Comparison of ENCODE assay signal across 9 cellular contexts in genomic region chr15:65612616-65612946, GRCh38. TPM values are rescaled to one million over a fixed set of nuclear protein-coding genes. Genes with fewer than 3 reads are reported as not detected.
DNase-seq lines count a peak whose midpoint lies in the region; ATAC-seq, FAIRE-seq and TF ChIP-seq lines count a peak whose summit lies in the region.
"Had no signal": no experiment of that assay in that cellular context is flagged by ENCODE, and none has a peak within 500 bp of the region (broad histone marks: within the 10 kb centered on the region; RNA-seq: fewer than 3 reads in every experiment).

No MANE protein-coding gene starts in this region.

- H3K4me1 ChIP-seq in PC-3 (ENCODE audit: insufficient read depth, low read length) (peaks cover 16% of the 10 kb centered on the region), esophagus (ENCODE audit: control insufficient read depth in 2 of 2, insufficient read depth in 2 of 2, low read length in 1 of 2) (peaks cover 0 to 3% of the 10 kb centered on the region in 2 donors), gastrocnemius medialis (peaks cover 25 to 29% of the 10 kb centered on the region in 2 donors)

- FAIRE-seq in GM12891 (lab: Jason Lieb, UNC) = peak; percentile 5
- FAIRE-seq: islet of Langerhans had no signal

- H3K9me2 ChIP-seq in PC-3 (replicated peaks; ENCODE audit: low read length) = no peaks in the 10 kb centered on the region

- no peaks in the 10 kb centered on the region for H3K36me3 ChIP-seq in PC-3 (ENCODE audit: low read depth, low read length)
- H3K36me3 ChIP-seq in esophagus (ENCODE audit: control insufficient read depth in 2 of 2, insufficient read depth in 2 of 2, low read length in 1 of 2) = no peaks in the 10 kb centered on the region
- no peaks in the 10 kb centered on the region for H3K36me3 ChIP-seq in gastrocnemius medialis

- H3K4me3 ChIP-seq in PC-3 (ENCODE audit: low read length) (no peak overlapping the region), esophagus (ENCODE audit: low read depth in 1 of 2, low read length in 2 of 2) (no peak overlapping the region), gastrocnemius medialis (no peak overlapping the region)

- no peak for DNase-seq in GM12891 (ENCODE audit: insufficient read length, low spot score)
- DNase-seq in PC-3 = peak; percentile 31
- peak in 1 of 2 donors; percentile 31 for DNase-seq in gastrocnemius medialis
- no peak for DNase-seq in hippocampal formation (lab: John Stamatoyannopoulos, UW)
- no peak for DNase-seq in anterior cingulate cortex (lab: John Stamatoyannopoulos, UW)
- no peak for DNase-seq in left ventricle myocardium superior

- CTCF ChIA-PET in PC-3 (lab: Charles Lee) = interaction anchor here (0.7 kb wide), 1 partner anchor 331 kb away, joined by 3 read pairs; no protein-coding TSS in a partner anchor

- no peaks in the 10 kb centered on the region for H3K27me3 ChIP-seq in PC-3 (ENCODE audit: low read length)
- H3K27me3 ChIP-seq in esophagus (ENCODE audit: control insufficient read depth in 1 of 2, insufficient read depth in 2 of 2, low read length in 2 of 2) = no peaks in the 10 kb centered on the region
- H3K27me3 ChIP-seq in gastrocnemius medialis = no peaks in the 10 kb centered on the region

- TF ChIP-seq POLR2A in GM12891 (IDR thresholded peaks at IDR 0.05; ENCODE audit: low read depth, low read length) (no peak), gastrocnemius medialis (IDR thresholded peaks at IDR 0.05) (no peak)

- no peak overlapping the region for H2AFZ ChIP-seq in PC-3 (ENCODE audit: low read length)

- no peaks in the 10 kb centered on the region for H3F3A ChIP-seq in PC-3 (ENCODE audit: low read length, unreplicated experiment)

- H3K9me3 ChIP-seq in PC-3 (ENCODE audit: low read length) (no peaks in the 10 kb centered on the region), esophagus (ENCODE audit: control insufficient read depth in 2 of 2, insufficient read depth in 1 of 2, low read depth in 1 of 2, low read length in 1 of 2) (no peaks in the 10 kb centered on the region), gastrocnemius medialis (no peaks in the 10 kb centered on the region)

- no TSS peak for BruUV-seq in PC-3 (replicated peaks; lab: Mats Ljungman, UMichigan)

- H3K9ac ChIP-seq in PC-3 (ENCODE audit: low read length) = no peak overlapping the region

- H3K4me2 ChIP-seq in PC-3 (ENCODE audit: low read length) = no peak overlapping the region

- no peak for ATAC-seq in PC-3
- ATAC-seq in gastrocnemius medialis = peak; percentile 13 to 63
- no peak for ATAC-seq in left ventricle myocardium superior
- ATAC-seq in HG03442 (IDR thresholded peaks at IDR 0.05; ENCODE audit: unreplicated experiment) = no peak

- H3K79me2 ChIP-seq in PC-3 (ENCODE audit: low read length) = peaks cover 29% of the 10 kb centered on the region

- in situ Hi-C loops in gastrocnemius medialis (cut with MboI; ENCODE audit: low sequenced_read_pairs in 4 of 4) = no loop called here

- 37 to 47% methylated on average over 2 of the region's 2 CpGs for WGBS in esophagus, 2 donors

- no peak overlapping the region for H3K27ac ChIP-seq in PC-3 (ENCODE audit: low read length)
- H3K27ac ChIP-seq in esophagus (ENCODE audit: low read depth in 2 of 2, low read length in 1 of 2) = peak overlapping the region; percentile 12 to 99
- peak overlapping the region; percentile 89 to 96 (median 95) for H3K27ac ChIP-seq in gastrocnemius medialis

- POLR2A ChIA-PET in PC-3 (lab: Charles Lee; ENCODE audit: unreplicated experiment) = interaction anchor here (0.9 kb wide), 1 partner anchor 242 kb away, joined by 3 read pairs; no protein-coding TSS in a partner anchor

- TF ChIP-seq CTCF in PC-3 (conservative IDR thresholded peaks at IDR 0.05; ENCODE audit: low read depth, low read length) (no peak), gastrocnemius medialis (IDR thresholded peaks at IDR 0.05 in 4 of 5, conservative IDR thresholded peaks at IDR 0.05 in 1 of 5) (no peak)

- intact Hi-C loops in PC-3 (cut with micrococcal nuclease) = no loop called here
- intact Hi-C loops in gastrocnemius medialis (cut with DNase I; ENCODE audit: low total_unique reads) = loop anchor here (5.0 to 10.0 kb wide), 3 partner anchors 180 to 478 kb away; partner anchors contain the start of genes DENND4A, PDCD7 and RNU5B-1
- intact Hi-C loops in left ventricle myocardium superior (cut with micrococcal nuclease) = no loop called here

- H4K20me1 ChIP-seq in PC-3 (ENCODE audit: low read length) = no peaks in the 10 kb centered on the region

TF ChIP-seq in GM12891, 5 proteins besides CTCF, POLR2A, EP300 and RAD21:
- TF ChIP-seq POLR2AphosphoS5 (IDR thresholded peaks at IDR 0.05; ENCODE audit: low read depth, low read length) = no peak
- TF ChIP-seq SPI1 (IDR thresholded peaks at IDR 0.05; ENCODE audit: low read depth, low read length) = no peak
- TF ChIP-seq POU2F2 (IDR thresholded peaks at IDR 0.05; ENCODE audit: low read depth, low read length) = no peak
- TF ChIP-seq PAX5 (IDR thresholded peaks at IDR 0.05; ENCODE audit: insufficient read depth, low read length, severe bottlenecking) = no peak
- TF ChIP-seq TAF1 (IDR thresholded peaks at IDR 0.05; ENCODE audit: low read depth, low read length) = no peak
TF ChIP-seq in GM12891: peak in this region for 0.

RNA-seq across cellular contexts. Expression of gene INTS14, which starts 1.6 kb away (rescaled TPM):
- 25.7 TPM for polyA plus RNA-seq in GM12891 (2012; ENCODE audit: low read depth, missing spikeins)
- total RNA-seq in PC-3 (2014; rRNA removed) = 19.5 and 23.8 TPM in 2 replicates
- polyA plus RNA-seq in esophagus = 10 to 100 TPM in 1 of 2 donors, 1 to 10 TPM in 1; 8.6 to 18.3 TPM
- total RNA-seq in gastrocnemius medialis = 10 to 100 TPM; 11.9 to 20.0 (median 14.8) TPM
- 10.3 TPM for total RNA-seq in left ventricle myocardium superior

RNA-seq across cellular contexts. Expression of gene SLC24A1, which starts 9.2 kb away (rescaled TPM):
- polyA plus RNA-seq in GM12891 (2012; ENCODE audit: low read depth, missing spikeins) = 4.3 TPM
- total RNA-seq in PC-3 (2014; rRNA removed) (3.0 and 3.3 TPM in 2 replicates), gastrocnemius medialis (under 1 TPM; 0.41 to 0.81 (median 0.69) TPM), left ventricle myocardium superior (1.7 TPM)
- polyA plus RNA-seq in esophagus = 1 to 10 TPM; 2.0 to 2.9 TPM

Comparison
In these comparisons a context has a peak if more than half of its experiments do, and no peak if none do; other contexts are left out.
1. ATAC-seq: peak in gastrocnemius medialis (2 of 2); none in PC-3 (single experiment), left ventricle myocardium superior (single experiment) and HG03442 (single experiment).